ENCODE assay signal across 10 cellular contexts in the genomic region with DNA sequence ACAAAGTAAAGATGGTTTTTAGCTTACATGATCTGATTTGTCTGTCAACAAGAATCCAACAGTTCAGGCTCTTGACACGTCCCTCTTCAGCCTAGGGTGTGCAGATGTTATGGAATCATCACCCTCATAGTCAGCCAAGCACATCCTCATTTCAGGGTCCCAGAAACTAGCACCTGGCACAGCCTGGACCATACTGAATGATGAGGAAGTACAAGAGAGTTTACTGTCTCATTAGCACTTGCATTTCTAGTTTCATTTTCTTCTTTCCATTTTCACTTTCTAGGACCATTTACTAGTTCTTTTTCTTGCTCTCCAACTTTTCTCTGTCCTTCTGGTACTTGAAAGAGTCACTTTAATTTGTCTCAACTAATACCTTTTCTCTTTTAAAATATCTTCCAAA. TPM values are rescaled to one million over a fixed set of nuclear protein-coding genes. Genes with fewer than 3 reads are reported as not detected.
DNase-seq lines count a peak whose midpoint lies in the region; ATAC-seq lines count a peak whose summit lies in the region.
"Had no signal": no experiment of that assay in that cellular context is flagged by ENCODE, and none has a peak within 500 bp of the region (broad histone marks: within the 10 kb centered on the region; RNA-seq: fewer than 3 reads in every experiment).

No MANE protein-coding gene starts in this region.

- no peaks in the 10 kb centered on the region for H3K27me3 ChIP-seq in CD8-positive, alpha-beta memory T cell (ENCODE audit: insufficient read depth, low read length, poor library complexity, severe bottlenecking)
- no peaks in the 10 kb centered on the region for H3K27me3 ChIP-seq in effector memory CD4-positive, alpha-beta T cell (replicated peaks; ENCODE audit: control insufficient read depth, insufficient read depth, low read length, poor library complexity, severe bottlenecking)

- CTCF ChIA-PET in CD8-positive, alpha-beta memory T cell (lab: Charles Lee): interaction anchor here (1.3 to 1.8 kb wide), 3 partner anchors 10 to 142 kb away, joined by 3 to 8 read pairs (median 4); no protein-coding TSS in a partner anchor

- ATAC-seq in GM19397 (IDR thresholded peaks at IDR 0.05; ENCODE audit: unreplicated experiment): peak; percentile 33
- no peak for ATAC-seq in HG02588 (IDR thresholded peaks at IDR 0.05; ENCODE audit: unreplicated experiment)

- peaks cover 25% of the 10 kb centered on the region for H3K36me3 ChIP-seq in CD8-positive, alpha-beta memory T cell (ENCODE audit: insufficient read depth, low read length)
- peaks cover 11% of the 10 kb centered on the region for H3K36me3 ChIP-seq in effector memory CD4-positive, alpha-beta T cell (ENCODE audit: control insufficient read depth, insufficient read depth, low read length)

- POLR2A ChIA-PET in CD8-positive, alpha-beta memory T cell (lab: Charles Lee): interaction anchor here (0.9 to 1.0 kb wide), 2 partner anchors 10 to 18 kb away, joined by 3 to 4 read pairs; no protein-coding TSS in a partner anchor

- peaks cover 0 to 5% (median 0%) of the 10 kb centered on the region in 5 donors for H3K9me3 Mint-ChIP-seq in CD8-positive, alpha-beta memory T cell
- H3K9me3 Mint-ChIP-seq in IgD-negative memory B cell: peaks cover 0 to 2% (median 0%) of the 10 kb centered on the region in 3 donors

- no peaks in the 10 kb centered on the region for H3K27me3 Mint-ChIP-seq in CD8-positive, alpha-beta memory T cell
- H3K27me3 Mint-ChIP-seq in IgD-negative memory B cell: peaks cover 2% of the 10 kb centered on the region

- H3K9me3 ChIP-seq in CD8-positive, alpha-beta memory T cell (ENCODE audit: low read length): no peaks in the 10 kb centered on the region
- H3K9me3 ChIP-seq in effector memory CD4-positive, alpha-beta T cell (ENCODE audit: control insufficient read depth, low read length): no peaks in the 10 kb centered on the region

- peak overlapping the region; percentile 85 to 99 (median 99) for H3K4me3 Mint-ChIP-seq in CD8-positive, alpha-beta memory T cell
- peak overlapping the region; percentile 80 to 99 (median 99) for H3K4me3 Mint-ChIP-seq in IgD-negative memory B cell

- no peak overlapping the region for H3K27ac ChIP-seq in CD8-positive, alpha-beta memory T cell (ENCODE audit: low read depth, low read length)
- H3K27ac ChIP-seq in effector memory CD4-positive, alpha-beta T cell (ENCODE audit: insufficient read depth, low read length, poor library complexity, severe bottlenecking): peak overlapping the region; percentile 80

- H3K36me3 Mint-ChIP-seq in CD8-positive, alpha-beta memory T cell: peaks cover 34 to 78% (median 38%) of the 10 kb centered on the region in 3 donors
- peaks cover 28% of the 10 kb centered on the region for H3K36me3 Mint-ChIP-seq in IgD-negative memory B cell

- H3K4me3 ChIP-seq in CD8-positive, alpha-beta memory T cell (ENCODE audit: low read length): peak overlapping the region; percentile 51
- H3K4me3 ChIP-seq in effector memory CD4-positive, alpha-beta T cell (ENCODE audit: insufficient read depth, low read depth, low read length, poor library complexity, severe bottlenecking): peak overlapping the region; percentile 69

- no peak for DNase-seq in CD8-positive, alpha-beta memory T cell
- no peak for DNase-seq in effector memory CD4-positive, alpha-beta T cell
- DNase-seq in NCI-H748 treated with DMSO at 0.1 percent for 48 hours (lab: John Stamatoyannopoulos, UW) (no peak), NCI-H2171 (lab: John Stamatoyannopoulos, UW) (no peak)
- DNase-seq in activated CD4-positive, alpha-beta T cell treated with anti-CD3 and anti-CD28 coated beads, Interleukin-2, amount 50 U/mL, for 48 hours: no peak
- DNase-seq: NCI-H1092 had no signal

- H3K27ac Mint-ChIP-seq in CD8-positive, alpha-beta memory T cell: peak overlapping the region; percentile 89 to 99 (median 96)
- H3K27ac Mint-ChIP-seq in IgD-negative memory B cell: peak overlapping the region; percentile 70 to 98 (median 78)

- H3K4me1 Mint-ChIP-seq in CD8-positive, alpha-beta memory T cell: peaks cover 61 to 81% (median 76%) of the 10 kb centered on the region in 3 donors
- H3K4me1 Mint-ChIP-seq in IgD-negative memory B cell: peaks cover 36 to 53% (median 42%) of the 10 kb centered on the region in 3 donors

- H3K4me1 ChIP-seq in CD8-positive, alpha-beta memory T cell (ENCODE audit: insufficient read depth, low read length): peaks cover 63% of the 10 kb centered on the region
- H3K4me1 ChIP-seq in effector memory CD4-positive, alpha-beta T cell (ENCODE audit: control insufficient read depth, insufficient read depth, low read length, poor library complexity, severe bottlenecking): peaks cover 59% of the 10 kb centered on the region

RNA-seq across cellular contexts. Expression of a gene that starts 6.5 kb away (rescaled TPM):
- total RNA-seq in CD8-positive, alpha-beta memory T cell: 10 to 100 TPM; 54.4 to 58.2 TPM
- polyA plus RNA-seq in CD8-positive, alpha-beta memory T cell: 427 TPM
- polyA plus RNA-seq in IgD-negative memory B cell: 561 TPM
- total RNA-seq: glomerular endothelial cell had no signal
